In the genomic region with DNA sequence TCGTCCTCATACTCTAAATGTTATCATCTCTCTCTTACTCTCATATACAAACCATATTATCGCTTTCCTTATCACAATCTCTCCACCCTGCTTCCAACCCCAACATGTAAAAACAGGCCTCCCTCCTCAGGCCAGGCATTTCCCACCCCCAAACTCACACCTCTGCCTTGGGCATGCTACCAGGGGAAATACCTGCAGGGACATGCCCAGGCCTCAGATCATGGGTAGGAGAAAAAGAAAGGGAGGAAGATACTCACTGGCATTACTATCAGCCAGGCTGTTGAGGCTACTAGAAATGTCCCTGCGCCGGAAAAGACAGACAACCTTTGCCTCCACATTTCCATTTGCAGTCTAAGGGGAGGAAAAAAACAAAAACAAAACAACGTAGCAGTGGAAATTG, we compare ENCODE assay signal across 8 cellular contexts. TPM values are rescaled to one million over a fixed set of nuclear protein-coding genes. Genes with fewer than 3 reads are reported as not detected.
DNase-seq lines count a peak whose midpoint lies in the region; ATAC-seq, FAIRE-seq and TF ChIP-seq lines count a peak whose summit lies in the region.

No MANE protein-coding gene starts in this region.

- H3K27me3 Mint-ChIP-seq in progenitor cell of endocrine pancreas = peaks cover 19% of the 10 kb centered on the region

- peak overlapping the region; percentile 95 for H3K27ac Mint-ChIP-seq in progenitor cell of endocrine pancreas

- no peaks in the 10 kb centered on the region for H3K27me3 ChIP-seq in GM06990 (replicated peaks; ENCODE audit: control insufficient read depth, insufficient read depth, low read length)
- H3K27me3 ChIP-seq in pancreas = no peaks in the 10 kb centered on the region

- peaks cover 36% of the 10 kb centered on the region for H3K36me3 ChIP-seq in GM06990 (ENCODE audit: control insufficient read depth, insufficient read depth, low read length)
- peaks cover 0 to 30% (median 29%) of the 10 kb centered on the region in 3 donors for H3K36me3 ChIP-seq in pancreas

- peak overlapping the region; percentile 90 for H3K4me3 Mint-ChIP-seq in progenitor cell of endocrine pancreas (ENCODE audit: low read depth)

- no peaks in the 10 kb centered on the region for H3K9me3 ChIP-seq in pancreas

- TF ChIP-seq CTCF in GM06990 (IDR thresholded peaks at IDR 0.05; ENCODE audit: insufficient read depth, low read length, poor library complexity, severe bottlenecking) (no peak), RWPE1 (conservative IDR thresholded peaks at IDR 0.05; ENCODE audit: low read depth) (no peak), progenitor cell of endocrine pancreas (IDR thresholded peaks at IDR 0.05; ENCODE audit: unreplicated experiment) (no peak), pancreas (IDR thresholded peaks at IDR 0.05) (no peak)

- DNase-seq in GM06990 (ENCODE audit: extremely low read depth, insufficient read length) (no peak), RWPE1 (ENCODE audit: low spot score) (peak; percentile 90), erythroblast (lab: John Stamatoyannopoulos, UW) (peak; percentile 46 to 58), progenitor cell of endocrine pancreas (ENCODE audit: low spot score, unreplicated experiment) (no peak), hepatic stellate cell (ENCODE audit: low spot score) (no peak), NCI-H1930 (lab: John Stamatoyannopoulos, UW) (no peak), pancreas (no peak), NCI-H1694 (lab: John Stamatoyannopoulos, UW) (no peak)

- H3K4me3 ChIP-seq in GM06990 (replicated peaks; ENCODE audit: low read depth, low read length) (peak overlapping the region; percentile 93), pancreas (peak overlapping the region in 2 of 4 donors; percentile 84 to 96)

- peaks cover 32% of the 10 kb centered on the region for H3K36me3 Mint-ChIP-seq in progenitor cell of endocrine pancreas (ENCODE audit: insufficient read depth)

- 63 to 67% methylated on average over 5 of the region's 5 CpGs for WGBS in pancreas, 2 donors

- no peak for TF ChIP-seq POLR2A in erythroblast (IDR thresholded peaks at IDR 0.05; ENCODE audit: low read length)

- H3K4me1 Mint-ChIP-seq in progenitor cell of endocrine pancreas (ENCODE audit: low read depth) = peaks cover 31% of the 10 kb centered on the region

- CTCF ChIA-PET in RWPE1 (lab: Yijun Ruan, JAX) = interaction anchor here (0.6 to 1.2 kb wide), 2 partner anchors 119 to 187 kb away, joined by 3 to 6 read pairs; no protein-coding TSS in a partner anchor

- H3K4me1 ChIP-seq in pancreas = peaks cover 0 to 14% (median 11%) of the 10 kb centered on the region in 3 donors

- POLR2A ChIA-PET in RWPE1 (lab: Yijun Ruan, JAX; ENCODE audit: low non-redundant PET) = interaction anchor here (0.6 to 2.3 kb wide), 3 partner anchors 8 to 21 kb away, joined by 5 to 24 read pairs (median 13); a partner anchor contains a TSS

- H3K27ac ChIP-seq in RWPE1 = peak overlapping the region; percentile 98
- peak overlapping the region in 1 of 4 donors; percentile 1 for H3K27ac ChIP-seq in pancreas

- H3K9me3 Mint-ChIP-seq in progenitor cell of endocrine pancreas (ENCODE audit: low read depth) = no peaks in the 10 kb centered on the region

- ATAC-seq in pancreas = no peak

- intact Hi-C loops in pancreas (cut with DNase I) = no loop called here

- FAIRE-seq in pancreas (lab: Jason Lieb, UNC) = no peak

RNA-seq across cellular contexts. Expression of a gene that starts 1.8 kb away (rescaled TPM):
- total RNA-seq in progenitor cell of endocrine pancreas = 134 and 140 TPM in 2 replicates
- 10 to 100 TPM; 14.7 to 35.6 (median 23.0) TPM for total RNA-seq in pancreas
- 10 to 100 TPM; 28.7 to 42.3 TPM for polyA plus RNA-seq in pancreas

RNA-seq across cellular contexts. Expression of a gene that starts 8.6 kb away (rescaled TPM):
- total RNA-seq in progenitor cell of endocrine pancreas = 23.1 and 26.0 TPM in 2 replicates
- 10 to 100 TPM; 12.0 to 20.3 (median 14.6) TPM for total RNA-seq in pancreas
- 10 to 100 TPM; 24.6 to 33.4 TPM for polyA plus RNA-seq in pancreas

RNA-seq across cellular contexts. Expression of a gene that starts 12.7 kb away (rescaled TPM):
- total RNA-seq in progenitor cell of endocrine pancreas = 42.7 and 47.0 TPM in 2 replicates
- 10 to 100 TPM; 22.0 to 34.1 (median 23.4) TPM for total RNA-seq in pancreas
- 10 to 100 TPM; 70.7 to 86.4 TPM for polyA plus RNA-seq in pancreas

RNA-seq across cellular contexts. Expression of a gene that starts 13.1 kb away (rescaled TPM):
- total RNA-seq in progenitor cell of endocrine pancreas (0.62 and 0.86 TPM in 2 replicates), pancreas (1 to 10 TPM in 4 of 6 donors, under 1 TPM in 2; 0.65 to 2.8 (median 1.6) TPM)
- polyA plus RNA-seq in pancreas = 1 to 10 TPM; 5.1 to 5.6 TPM

RNA-seq across cellular contexts. Expression of a gene that starts 21.9 kb away (rescaled TPM):
- total RNA-seq in progenitor cell of endocrine pancreas (43.4 and 48.9 TPM in 2 replicates), pancreas (10 to 100 TPM; 13.2 to 24.1 (median 17.1) TPM)
- polyA plus RNA-seq in pancreas = 10 to 100 TPM; 45.7 to 50.8 TPM

Comparison
In these comparisons a context has a peak if more than half of its experiments do, and no peak if none do; other contexts are left out.
1. DNase-seq: peak in RWPE1 (single experiment) and erythroblast (2 of 2); none in GM06990 (single experiment), progenitor cell of endocrine pancreas (single experiment), hepatic stellate cell (single experiment), NCI-H1930 (0 of 2), pancreas (0 of 6) and NCI-H1694 (single experiment).